Comparison of ENCODE assay signal across 8 cellular contexts in genomic region chr3:151228291-151229125, GRCh38. TPM values are rescaled to one million over a fixed set of nuclear protein-coding genes. Genes with fewer than 3 reads are reported as not detected.
DNase-seq lines count a peak whose midpoint lies in the region; ATAC-seq, FAIRE-seq and TF ChIP-seq lines count a peak whose summit lies in the region.

No MANE protein-coding gene starts in this region.

- no peak overlapping the region for H2AFZ ChIP-seq in HepG2 (ENCODE audit: low read length)

- POLR2A ChIA-PET in HepG2 (lab: Yijun Ruan, JAX) = no interaction called here

- peak overlapping the region; percentile 47 for H3K4me3 Mint-ChIP-seq in T-helper 1 cell treated with Interleukin-12 subunit alpha and Interleukin-12 subunit beta and Interleukin-4 antibody, amounts not matched to agents 30 μg/mL and 1 μg/mL, for 36 hours

- H3K27ac ChIP-seq in HepG2 (ENCODE audit: extremely low read length, insufficient read depth, low read length) (no peak overlapping the region), right lobe of liver (no peak overlapping the region), thyroid gland (peak overlapping the region in 1 of 3 donors; percentile 39)

- H4K20me1 ChIP-seq in HepG2 (ENCODE audit: insufficient read depth, low read length) = no peaks in the 10 kb centered on the region

- ATAC-seq in HepG2 (peak; percentile 32), right lobe of liver (no peak)

- TF ChIP-seq CTCF in HepG2 (CRISPR knock-in tag; IDR thresholded peaks at IDR 0.05) (no peak), right lobe of liver (IDR thresholded peaks at IDR 0.05) (no peak), thyroid gland (IDR thresholded peaks at IDR 0.05) (no peak)

- no peak overlapping the region for H3K4me3 ChIP-seq in HepG2 (replicated peaks in 1 of 3; ENCODE audit: insufficient read depth in 1 of 3, low read depth in 2 of 3, low read length in 3 of 3)
- no peak overlapping the region for H3K4me3 ChIP-seq in right lobe of liver
- H3K4me3 ChIP-seq in thyroid gland (replicated peaks in 1 of 3) = no peak overlapping the region

- H3K4me1 Mint-ChIP-seq in T-helper 1 cell treated with Interleukin-12 subunit alpha and Interleukin-12 subunit beta and Interleukin-4 antibody, amounts not matched to agents 30 μg/mL and 1 μg/mL, for 36 hours (ENCODE audit: low read depth) = peaks cover 62% of the 10 kb centered on the region

- no peak overlapping the region for H3K9ac ChIP-seq in HepG2 (ENCODE audit: insufficient read depth, low read depth, low read length)

- H3K27ac Mint-ChIP-seq in T-helper 1 cell treated with Interleukin-12 subunit alpha and Interleukin-12 subunit beta and Interleukin-4 antibody, amounts not matched to agents 30 μg/mL and 1 μg/mL, for 36 hours = peak overlapping the region; percentile 90

- in situ Hi-C loops in HepG2 (cut with HindIII; ENCODE audit: extremely low pct_ligation_motif_present, low pct_unique_long_range_greater_than_20kb) = loop anchor here (5.0 kb wide), 2 partner anchors 54 to 56 kb away; no protein-coding TSS in a partner anchor

- H3K4me1 ChIP-seq in HepG2 (ENCODE audit: insufficient read depth, low read length) = peaks cover 34% of the 10 kb centered on the region
- H3K4me1 ChIP-seq in right lobe of liver = peaks cover 0 to 18% (median 2%) of the 10 kb centered on the region in 4 donors
- H3K4me1 ChIP-seq in thyroid gland = peaks cover 7 to 12% of the 10 kb centered on the region in 2 donors

- BruUV-seq in HepG2 (replicated peaks; lab: Mats Ljungman, UMichigan) = no TSS peak

- FAIRE-seq in HepG2 (lab: Jason Lieb, UNC) = no peak

- CTCF ChIA-PET in HepG2 (lab: Yijun Ruan, JAX; ENCODE audit: low intra/inter-chr PET ratio, low total read pairs) = interaction anchor here (1.1 to 3.2 kb wide), 5 partner anchors 52 to 99 kb away, joined by 3 to 29 read pairs (median 11); no protein-coding TSS in a partner anchor

- no peaks in the 10 kb centered on the region; a peak in 1 of 5 replicates for H3K27me3 ChIP-seq in HepG2 (ENCODE audit: control insufficient read depth in 1 of 2, insufficient read depth in 2 of 2, low read length in 2 of 2)
- H3K27me3 ChIP-seq in right lobe of liver = no peaks in the 10 kb centered on the region
- no peaks in the 10 kb centered on the region for H3K27me3 ChIP-seq in thyroid gland

- peaks cover under 1% of the 10 kb centered on the region for H3K27me3 Mint-ChIP-seq in T-helper 1 cell treated with Interleukin-12 subunit alpha and Interleukin-12 subunit beta and Interleukin-4 antibody, amounts not matched to agents 30 μg/mL and 1 μg/mL, for 36 hours (ENCODE audit: low read depth)

- no peak for TF ChIP-seq RAD21 in HepG2 (CRISPR knock-in tag; IDR thresholded peaks at IDR 0.05)

- peaks cover under 1% of the 10 kb centered on the region for H3K9me3 Mint-ChIP-seq in T-helper 1 cell treated with Interleukin-12 subunit alpha and Interleukin-12 subunit beta and Interleukin-4 antibody, amounts not matched to agents 30 μg/mL and 1 μg/mL, for 36 hours

- WGBS in HepG2 (ENCODE audit: low lambda C conversion rate) = 58% methylated on average over 4 of the region's 4 CpGs
- 64% methylated on average over 4 of the region's 4 CpGs for WGBS in right lobe of liver (ENCODE audit: insufficient coverage, low coverage, low lambda C conversion rate, missing lambda C conversion rate)
- WGBS in thyroid gland, 2 donors = 59 to 60% methylated on average over 4 of the region's 4 CpGs

- TF ChIP-seq POLR2A in HepG2 (IDR thresholded peaks at IDR 0.05; ENCODE audit: insufficient read depth in 1 of 2, low read depth in 2 of 2, low read length in 2 of 2) (no peak), right lobe of liver (IDR thresholded peaks at IDR 0.05) (no peak), thyroid gland (IDR thresholded peaks at IDR 0.05) (no peak)

- H3K79me2 ChIP-seq in HepG2 (ENCODE audit: insufficient read depth, low read length) = no peaks in the 10 kb centered on the region

- peaks cover 17% of the 10 kb centered on the region for H3K36me3 Mint-ChIP-seq in T-helper 1 cell treated with Interleukin-12 subunit alpha and Interleukin-12 subunit beta and Interleukin-4 antibody, amounts not matched to agents 30 μg/mL and 1 μg/mL, for 36 hours (ENCODE audit: low read depth)

- DNase-seq in HepG2 (ENCODE audit: low spot score) (peak; percentile 9), right lobe of liver (no peak), foreskin melanocyte (peak; percentile 79), thyroid gland (peak; percentile 39 to 42), NCI-H1436 (lab: John Stamatoyannopoulos, UW) (no peak), CD1c-positive myeloid dendritic cell (ENCODE audit: extremely low spot score) (no peak)
- no peak for DNase-seq in NK-92 treated with Interleukin-12 subunit alpha and Interleukin-12 subunit beta, amount 100 ng/mL, for 24 hours (lab: John Stamatoyannopoulos, UW)

- peak overlapping the region; percentile 58 for H3K4me2 ChIP-seq in HepG2 (ENCODE audit: low read depth, low read length)

- no peak for TF ChIP-seq EP300 in HepG2 (IDR thresholded peaks at IDR 0.05; ENCODE audit: low read depth in 2 of 2, low read length in 2 of 2)
- no peak for TF ChIP-seq EP300 in HepG2 (CRISPR knock-in tag; IDR thresholded peaks at IDR 0.05; ENCODE audit: borderline replicate concordance)

- intact Hi-C loops in HepG2 (cut with micrococcal nuclease; ENCODE audit: unreplicated experiment) = no loop called here
- intact Hi-C loops in right lobe of liver (cut with DNase I) = no loop called here
- intact Hi-C loops in thyroid gland (cut with DNase I) = loop anchor here (5.0 kb wide), 1 partner anchor 54 kb away; no protein-coding TSS in a partner anchor

- no peaks in the 10 kb centered on the region for H3K36me3 ChIP-seq in HepG2 (replicated peaks in 1 of 2; ENCODE audit: control insufficient read depth in 1 of 2, insufficient read depth in 2 of 2, low read length in 2 of 2)
- H3K36me3 ChIP-seq in right lobe of liver = no peaks in the 10 kb centered on the region
- no peaks in the 10 kb centered on the region for H3K36me3 ChIP-seq in thyroid gland

- H3K9me3 ChIP-seq in HepG2 (ENCODE audit: low read length) = no peaks in the 10 kb centered on the region
- H3K9me3 ChIP-seq in right lobe of liver = no peaks in the 10 kb centered on the region
- H3K9me3 ChIP-seq in thyroid gland = no peaks in the 10 kb centered on the region

TF ChIP-seq in HepG2, 621 proteins besides CTCF, POLR2A, EP300 and RAD21 (continues in another document):
- TF ChIP-seq FOSL2 (CRISPR knock-in tag; IDR thresholded peaks at IDR 0.05) (peak; percentile 54; the same call in 1 of the 2 replicates), SIX4 (CRISPR knock-in tag; IDR thresholded peaks at IDR 0.05) (no peak)

RNA-seq across cellular contexts. Expression of gene GPR171, which starts 25.5 kb away (rescaled TPM):
- not detected in 2 replicates for total RNA-seq in HepG2 (2016; rRNA removed; fragmentation: Illumina TruSeq; extraction: Trizol)
- not detected in 2 replicates for total RNA-seq in HepG2 (2016; cell fraction: cytosol; rRNA removed; fragmentation: Illumina TruSeq; extraction: Trizol; ENCODE audit: low read depth)
- total RNA-seq in HepG2 (2016; cell fraction: insoluble cytoplasmic fraction; rRNA removed; fragmentation: Illumina TruSeq; extraction: Trizol) = not detected in 2 replicates
- not detected in 2 replicates for total RNA-seq in HepG2 (2016; cell fraction: membrane; rRNA removed; fragmentation: Illumina TruSeq; extraction: Trizol)
- not detected in 2 replicates for total RNA-seq in HepG2 (2016; cell fraction: nucleus; rRNA removed; fragmentation: Illumina TruSeq; extraction: Trizol)
- polyA plus RNA-seq in HepG2 (2011; rRNA removed) = not detected in 2 replicates
- polyA plus RNA-seq in HepG2 (2011; cell fraction: cytosol; rRNA removed) = not detected in 2 replicates
- not detected in 2 replicates for polyA plus RNA-seq in HepG2 (2011; cell fraction: nucleus; rRNA removed)
- not detected in 2 replicates for polyA plus RNA-seq in HepG2 (2012)
- not detected in 2 replicates for polyA plus RNA-seq in HepG2 (2016; cell fraction: cytosol; fragmentation: Illumina TruSeq; extraction: Trizol; ENCODE audit: low read depth)
- not detected in 2 replicates for polyA plus RNA-seq in HepG2 (2016; cell fraction: insoluble cytoplasmic fraction; fragmentation: Illumina TruSeq; extraction: Trizol; ENCODE audit: low read depth)
- not detected in 2 replicates for polyA plus RNA-seq in HepG2 (2016; cell fraction: membrane; fragmentation: Illumina TruSeq; extraction: Trizol; ENCODE audit: low read depth)
- polyA plus RNA-seq in HepG2 (2016; cell fraction: nucleus; fragmentation: Illumina TruSeq; extraction: Trizol; ENCODE audit: insufficient read depth, low read depth) = not detected in 2 replicates
- not detected in 2 replicates for polyA minus RNA-seq in HepG2 (2011; rRNA and poly(A)+ RNA removed; ENCODE audit: low replicate concordance)
- polyA minus RNA-seq in HepG2 (2011; cell fraction: cytosol; rRNA and poly(A)+ RNA removed) = not detected in 2 replicates
- polyA minus RNA-seq in HepG2 (2011; cell fraction: nucleus; rRNA and poly(A)+ RNA removed) = not detected in 2 replicates
- total RNA-seq in right lobe of liver = under 1 TPM in 4 of 6 experiments, not detected in 2; 0.22 to 0.99 (median 0.27) TPM
- 1 to 10 TPM; 1.7 to 8.7 (median 2.3) TPM for total RNA-seq in thyroid gland

RNA-seq across cellular contexts. Expression of gene P2RY14, which starts 49.8 kb away (rescaled TPM):
- total RNA-seq in HepG2 (2016; rRNA removed; fragmentation: Illumina TruSeq; extraction: Trizol) (not detected in 2 replicates), right lobe of liver (under 1 TPM in 3 of 6 experiments, not detected in 3; 0.12 to 0.18 (median 0.12) TPM), thyroid gland (1 to 10 TPM; 1.8 to 9.5 (median 2.5) TPM)
- not detected in 2 replicates for total RNA-seq in HepG2 (2016; cell fraction: cytosol; rRNA removed; fragmentation: Illumina TruSeq; extraction: Trizol; ENCODE audit: low read depth)
- total RNA-seq in HepG2 (2016; cell fraction: insoluble cytoplasmic fraction; rRNA removed; fragmentation: Illumina TruSeq; extraction: Trizol) = not detected in 2 replicates
- total RNA-seq in HepG2 (2016; cell fraction: membrane; rRNA removed; fragmentation: Illumina TruSeq; extraction: Trizol) = not detected in 2 replicates
- not detected in 2 replicates for total RNA-seq in HepG2 (2016; cell fraction: nucleus; rRNA removed; fragmentation: Illumina TruSeq; extraction: Trizol)
- polyA plus RNA-seq in HepG2 (2011; rRNA removed) = not detected in 2 replicates
- polyA plus RNA-seq in HepG2 (2011; cell fraction: cytosol; rRNA removed) = not detected in 2 replicates
- polyA plus RNA-seq in HepG2 (2011; cell fraction: nucleus; rRNA removed) = not detected in 2 replicates
- not detected in 2 replicates for polyA plus RNA-seq in HepG2 (2012)
- not detected in 2 replicates for polyA plus RNA-seq in HepG2 (2016; cell fraction: cytosol; fragmentation: Illumina TruSeq; extraction: Trizol; ENCODE audit: low read depth)
- polyA plus RNA-seq in HepG2 (2016; cell fraction: insoluble cytoplasmic fraction; fragmentation: Illumina TruSeq; extraction: Trizol; ENCODE audit: low read depth) = not detected in 2 replicates
- polyA plus RNA-seq in HepG2 (2016; cell fraction: membrane; fragmentation: Illumina TruSeq; extraction: Trizol; ENCODE audit: low read depth) = not detected in 2 replicates
- polyA plus RNA-seq in HepG2 (2016; cell fraction: nucleus; fragmentation: Illumina TruSeq; extraction: Trizol; ENCODE audit: insufficient read depth, low read depth) = not detected in 2 replicates
- polyA minus RNA-seq in HepG2 (2011; rRNA and poly(A)+ RNA removed; ENCODE audit: low replicate concordance) = not detected in 2 replicates
- polyA minus RNA-seq in HepG2 (2011; cell fraction: cytosol; rRNA and poly(A)+ RNA removed) = not detected in 2 replicates
- polyA minus RNA-seq in HepG2 (2011; cell fraction: nucleus; rRNA and poly(A)+ RNA removed) = not detected in 2 replicates

Comparison
In these comparisons a context has a peak if more than half of its experiments do, and no peak if none do; other contexts are left out.
1. DNase-seq: peak in HepG2 (single experiment), foreskin melanocyte (single experiment) and thyroid gland (2 of 2); none in right lobe of liver (0 of 3), NK-92 treated with Interleukin-12 subunit alpha and Interleukin-12 subunit beta, amount 100 ng/mL, for 24 hours (single experiment), NCI-H1436 (single experiment) and CD1c-positive myeloid dendritic cell (single experiment).